In genomic region chr6:152532556-152533422, GRCh38 we compare ENCODE assay signal across 16 cellular contexts.
A peak's percentile ranks its signal among the peaks of the same experiment; 100 is the strongest.
DNase-seq lines count a peak whose midpoint lies in the region; ATAC-seq and TF ChIP-seq lines count a peak whose summit lies in the region.
"Had no signal": no experiment of that assay in that cellular context is flagged by ENCODE, and none has a peak within 500 bp of the region (broad histone marks: within the 10 kb centered on the region; RNA-seq: fewer than 3 reads in every experiment).

No MANE protein-coding gene starts in this region.

- no peak overlapping the region for H2BK12ac ChIP-seq in trophoblast cell (ENCODE audit: low read length)

- no peaks in the 10 kb centered on the region for H4K20me1 ChIP-seq in PC-3 (ENCODE audit: low read length)
- H4K20me1 ChIP-seq: BLaER1 had no signal

- H3K9ac ChIP-seq in PC-3 (ENCODE audit: low read length) (no peak overlapping the region), trophoblast cell (ENCODE audit: low read length) (no peak overlapping the region)
- H3K9ac ChIP-seq: BLaER1, GM23248 had no signal

- H3K4me3 ChIP-seq in PC-3 (ENCODE audit: low read length), result no peak overlapping the region
- no peak overlapping the region for H3K4me3 ChIP-seq in epithelial cell of esophagus (ENCODE audit: low read length)
- H3K4me3 ChIP-seq in trophoblast cell (ENCODE audit: low read depth, low read length), result no peak overlapping the region
- no peak overlapping the region for H3K4me3 ChIP-seq in stomach
- H3K4me3 ChIP-seq: BLaER1, GM23248, HAP-1 had no signal

- no peak for DNase-seq in natural killer cell
- DNase-seq in natural killer cell treated with Interleukin-12 subunit alpha and Interleukin-12 subunit beta and Interleukin-15 and Interleukin-18, amount 100 ng/mL, for 72 hours (ENCODE audit: low spot score), result no peak
- peak; percentile 27 for DNase-seq in PC-3
- DNase-seq in epithelial cell of esophagus (ENCODE audit: low read depth), result peak; percentile 56
- DNase-seq in trophoblast cell, result peak; percentile 44 to 88
- no peak for DNase-seq in stomach
- DNase-seq: CD4-positive, alpha-beta memory T cell; GM23248 had no signal

- no peak for TF ChIP-seq CTCF in natural killer cell (IDR thresholded peaks at IDR 0.05)
- TF ChIP-seq CTCF in PC-3 (conservative IDR thresholded peaks at IDR 0.05; ENCODE audit: low read depth, low read length), result no peak
- no peak for TF ChIP-seq CTCF in epithelial cell of esophagus (IDR thresholded peaks at IDR 0.05; ENCODE audit: insufficient read depth, low read depth, low read length, missing control alignments)
- no peak for TF ChIP-seq CTCF in stomach (IDR thresholded peaks at IDR 0.05)

- POLR2A ChIA-PET in PC-3 (lab: Charles Lee; ENCODE audit: unreplicated experiment), result no interaction called here

- H3K9me3 ChIP-seq in PC-3 (ENCODE audit: low read length) (no peaks in the 10 kb centered on the region), trophoblast cell (ENCODE audit: insufficient read depth, low read depth, low read length) (no peaks in the 10 kb centered on the region), stomach (no peaks in the 10 kb centered on the region)
- H3K9me3 ChIP-seq: BLaER1, HAP-1 had no signal

- H3F3A ChIP-seq in PC-3 (ENCODE audit: low read length, unreplicated experiment), result no peaks in the 10 kb centered on the region

- TF ChIP-seq EP300 in stomach (IDR thresholded peaks at IDR 0.05), result no peak

- H3K27ac Mint-ChIP-seq in natural killer cell, result peak overlapping the region; percentile 10 to 11
- H3K27ac Mint-ChIP-seq in natural killer cell treated with Interleukin-12 subunit alpha and Interleukin-12 subunit beta and Interleukin-15 and Interleukin-18, amount 100 ng/mL, for 72 hours, result peak overlapping the region in 1 of 2 donors; percentile 25
- H3K27ac Mint-ChIP-seq: CD4-positive, alpha-beta memory T cell had no signal

- ATAC-seq in natural killer cell (no peak), PC-3 (no peak), HG02852 (IDR thresholded peaks at IDR 0.05; ENCODE audit: unreplicated experiment) (no peak), GM19397 (IDR thresholded peaks at IDR 0.05; ENCODE audit: unreplicated experiment) (no peak)
- ATAC-seq in natural killer cell treated with Interleukin-12 subunit alpha and Interleukin-12 subunit beta and Interleukin-15 and Interleukin-18, amount 100 ng/mL, for 72 hours, result no peak
- ATAC-seq: HepG2 had no signal

- no peak overlapping the region for H3K14ac ChIP-seq in trophoblast cell (ENCODE audit: low read length)

- no peaks in the 10 kb centered on the region for H3K36me3 ChIP-seq in PC-3 (ENCODE audit: low read depth, low read length)
- no peaks in the 10 kb centered on the region for H3K36me3 ChIP-seq in trophoblast cell (ENCODE audit: control insufficient read depth in 1 of 2, insufficient read depth in 2 of 2, low read length in 2 of 2)
- H3K36me3 ChIP-seq in stomach, result no peaks in the 10 kb centered on the region
- H3K36me3 ChIP-seq: BLaER1, HAP-1 had no signal

- no peaks in the 10 kb centered on the region for H3K4me1 ChIP-seq in PC-3 (ENCODE audit: insufficient read depth, low read length)
- H3K4me1 ChIP-seq in trophoblast cell (ENCODE audit: control insufficient read depth in 1 of 2, insufficient read depth in 2 of 2, low read length in 2 of 2), result no peaks in the 10 kb centered on the region
- H3K4me1 ChIP-seq in stomach, result no peaks in the 10 kb centered on the region
- H3K4me1 ChIP-seq: BLaER1, HAP-1 had no signal

- no peaks in the 10 kb centered on the region for H3K79me1 ChIP-seq in trophoblast cell (ENCODE audit: low read length)

- no peaks in the 10 kb centered on the region for H3K9me2 ChIP-seq in PC-3 (replicated peaks; ENCODE audit: low read length)

- no peak for TF ChIP-seq POLR2A in stomach (IDR thresholded peaks at IDR 0.05)

- H3K27ac ChIP-seq in PC-3 (ENCODE audit: low read length) (no peak overlapping the region), trophoblast cell (ENCODE audit: low read depth, low read length) (no peak overlapping the region), stomach (no peak overlapping the region)
- H3K27ac ChIP-seq: 22Rv1, BLaER1, GM23248, HL-60 had no signal

- H3K4me3 Mint-ChIP-seq in natural killer cell, result no peak overlapping the region
- no peak overlapping the region for H3K4me3 Mint-ChIP-seq in natural killer cell treated with Interleukin-12 subunit alpha and Interleukin-12 subunit beta and Interleukin-15 and Interleukin-18, amount 100 ng/mL, for 72 hours
- H3K4me3 Mint-ChIP-seq: CD14-positive monocyte; CD4-positive, alpha-beta memory T cell had no signal

- H2AK5ac ChIP-seq in trophoblast cell (ENCODE audit: low read length), result no peak overlapping the region

- H3K27me3 Mint-ChIP-seq in natural killer cell (ENCODE audit: low read depth in 2 of 2), result no peaks in the 10 kb centered on the region
- H3K27me3 Mint-ChIP-seq in natural killer cell treated with Interleukin-12 subunit alpha and Interleukin-12 subunit beta and Interleukin-15 and Interleukin-18, amount 100 ng/mL, for 72 hours, result no peaks in the 10 kb centered on the region

- no peak overlapping the region for H2BK5ac ChIP-seq in trophoblast cell (ENCODE audit: low read depth, low read length, poor library complexity)

- no peak overlapping the region for H2AFZ ChIP-seq in PC-3 (ENCODE audit: low read length)
- no peak overlapping the region for H2AFZ ChIP-seq in trophoblast cell (ENCODE audit: insufficient read depth, low read length, poor library complexity)
- H2AFZ ChIP-seq: GM23248 had no signal

- no peak overlapping the region for H3K4ac ChIP-seq in trophoblast cell (ENCODE audit: low read depth, low read length)

- H2BK120ac ChIP-seq in trophoblast cell (ENCODE audit: insufficient read depth, low read length, poor library complexity), result no peak overlapping the region

- no peaks in the 10 kb centered on the region for H3K79me2 ChIP-seq in PC-3 (ENCODE audit: low read length)
- H3K79me2 ChIP-seq in trophoblast cell (ENCODE audit: control insufficient read depth, insufficient read depth, low read length, poor library complexity), result no peaks in the 10 kb centered on the region

- no TSS peak for BruUV-seq in PC-3 (replicated peaks; lab: Mats Ljungman, UMichigan)

- WGBS in trophoblast cell (ENCODE audit: extremely low coverage, insufficient coverage, insufficient read length), result no CpG with 5 or more reads among the region's 3 CpGs
- 57 to 79% (median 66%) methylated on average over 3 of the region's 3 CpGs for WGBS in stomach, 5 donors

- no peak overlapping the region for H4K91ac ChIP-seq in trophoblast cell (ENCODE audit: low read depth, low read length)

- intact Hi-C loops in natural killer cell (cut with micrococcal nuclease) (no loop called here), PC-3 (cut with micrococcal nuclease) (no loop called here), stomach (cut with DNase I; ENCODE audit: low total_unique reads) (no loop called here)

- H3K9me3 Mint-ChIP-seq in natural killer cell, result no peaks in the 10 kb centered on the region
- no peaks in the 10 kb centered on the region for H3K9me3 Mint-ChIP-seq in natural killer cell treated with Interleukin-12 subunit alpha and Interleukin-12 subunit beta and Interleukin-15 and Interleukin-18, amount 100 ng/mL, for 72 hours
- H3K9me3 Mint-ChIP-seq: CD14-positive monocyte had no signal

- no peak overlapping the region for H3K18ac ChIP-seq in trophoblast cell (ENCODE audit: low read length)

- H3K27me3 ChIP-seq in PC-3 (ENCODE audit: low read length), result peaks cover 5% of the 10 kb centered on the region; the same call in 1 of the 2 replicates
- no peaks in the 10 kb centered on the region for H3K27me3 ChIP-seq in trophoblast cell (ENCODE audit: insufficient read depth, low read length)
- H3K27me3 ChIP-seq in stomach, result no peaks in the 10 kb centered on the region
- H3K27me3 ChIP-seq: BLaER1 had no signal

- peaks cover 47 to 52% of the 10 kb centered on the region in 2 donors for H3K4me1 Mint-ChIP-seq in natural killer cell
- peaks cover 26 to 36% of the 10 kb centered on the region in 2 donors for H3K4me1 Mint-ChIP-seq in natural killer cell treated with Interleukin-12 subunit alpha and Interleukin-12 subunit beta and Interleukin-15 and Interleukin-18, amount 100 ng/mL, for 72 hours (ENCODE audit: low read depth in 2 of 2)
- H3K4me1 Mint-ChIP-seq: CD4-positive, alpha-beta memory T cell had no signal

- no peak overlapping the region for H3K23ac ChIP-seq in trophoblast cell (ENCODE audit: low read length)

- H3K36me3 Mint-ChIP-seq in natural killer cell, result no peaks in the 10 kb centered on the region
- no peaks in the 10 kb centered on the region for H3K36me3 Mint-ChIP-seq in natural killer cell treated with Interleukin-12 subunit alpha and Interleukin-12 subunit beta and Interleukin-15 and Interleukin-18, amount 100 ng/mL, for 72 hours
- H3K36me3 Mint-ChIP-seq: CD14-positive monocyte; CD4-positive, alpha-beta memory T cell had no signal

- H4K12ac ChIP-seq in trophoblast cell (ENCODE audit: low read depth, low read length), result no peak overlapping the region

- CTCF ChIA-PET in PC-3 (lab: Charles Lee), result no interaction called here

- H3K4me2 ChIP-seq in PC-3 (ENCODE audit: low read length), result no peak overlapping the region
- no peak overlapping the region for H3K4me2 ChIP-seq in trophoblast cell (ENCODE audit: low read length)
- H3K4me2 ChIP-seq: BLaER1 had no signal

- no peak overlapping the region for H4K8ac ChIP-seq in trophoblast cell (ENCODE audit: low read depth, low read length)

Comparison
In these comparisons a context has a peak if more than half of its experiments do, and no peak if none do; other contexts are left out.
1. DNase-seq: peak in PC-3 (single experiment), epithelial cell of esophagus (single experiment) and trophoblast cell (2 of 2); none in natural killer cell (single experiment), natural killer cell treated with Interleukin-12 subunit alpha and Interleukin-12 subunit beta and Interleukin-15 and Interleukin-18, amount 100 ng/mL, for 72 hours (single experiment) and stomach (single experiment).